19 cellular contexts compared by ENCODE assay signal in genomic region chr6:112113918-112114317, GRCh38.
"Had no signal": no experiment of that assay in that cellular context is flagged by ENCODE, and none has a peak within 500 bp of the region (broad histone marks: within the 10 kb centered on the region; RNA-seq: fewer than 3 reads in every experiment).

No MANE protein-coding gene starts in this region.

- ATAC-seq: left colon; naive thymus-derived CD8-positive, alpha-beta T cell; sciatic nerve; stimulated activated effector memory CD8-positive, alpha-beta T cell treated with anti-CD3 and anti-CD28 coated beads, Interleukin-12 subunit alpha, Interleukin-12 subunit beta, amount 100 ng/mL, for 72 hours had no signal

- H3K36me3 ChIP-seq: neutrophil, pancreas had no signal

- H3K4me1 ChIP-seq: pancreas, testis, tibial artery had no signal

- H3K4me3 ChIP-seq: pancreas, smooth muscle cell, stomach, testis, tibial artery had no signal

- H3K4me2 ChIP-seq: smooth muscle cell had no signal

- H3K27ac ChIP-seq: neutrophil, pancreas, stomach, testis, tibial artery had no signal

- H3K9me3 ChIP-seq: neutrophil, pancreas, stomach, testis, tibial artery had no signal

- DNase-seq: dorsolateral prefrontal cortex; effector CD4-positive, alpha-beta T cell; immature natural killer cell; islet precursor cell; kidney glomerular epithelial cell; left colon; mesendoderm; naive thymus-derived CD8-positive, alpha-beta T cell; pancreas; stimulated activated CD4-positive, alpha-beta T cell treated with anti-CD3 and anti-CD28 coated beads, Interleukin-2, amount 100 ng/mL, for 24 hours; stimulated activated CD4-positive, alpha-beta T cell treated with anti-CD3 and anti-CD28 coated beads, Interleukin-4, amount 100 ng/mL, for 24 hours; stimulated activated naive CD4-positive, alpha-beta T cell treated with Interleukin-2 at 50 U/mL for 16 hours; stomach; testis; tibial artery had no signal

- H3K27me3 ChIP-seq: dorsolateral prefrontal cortex, neutrophil, pancreas, stomach, testis, tibial artery had no signal
